Comparison of ENCODE assay signal across 1 cellular context in the genomic region with DNA sequence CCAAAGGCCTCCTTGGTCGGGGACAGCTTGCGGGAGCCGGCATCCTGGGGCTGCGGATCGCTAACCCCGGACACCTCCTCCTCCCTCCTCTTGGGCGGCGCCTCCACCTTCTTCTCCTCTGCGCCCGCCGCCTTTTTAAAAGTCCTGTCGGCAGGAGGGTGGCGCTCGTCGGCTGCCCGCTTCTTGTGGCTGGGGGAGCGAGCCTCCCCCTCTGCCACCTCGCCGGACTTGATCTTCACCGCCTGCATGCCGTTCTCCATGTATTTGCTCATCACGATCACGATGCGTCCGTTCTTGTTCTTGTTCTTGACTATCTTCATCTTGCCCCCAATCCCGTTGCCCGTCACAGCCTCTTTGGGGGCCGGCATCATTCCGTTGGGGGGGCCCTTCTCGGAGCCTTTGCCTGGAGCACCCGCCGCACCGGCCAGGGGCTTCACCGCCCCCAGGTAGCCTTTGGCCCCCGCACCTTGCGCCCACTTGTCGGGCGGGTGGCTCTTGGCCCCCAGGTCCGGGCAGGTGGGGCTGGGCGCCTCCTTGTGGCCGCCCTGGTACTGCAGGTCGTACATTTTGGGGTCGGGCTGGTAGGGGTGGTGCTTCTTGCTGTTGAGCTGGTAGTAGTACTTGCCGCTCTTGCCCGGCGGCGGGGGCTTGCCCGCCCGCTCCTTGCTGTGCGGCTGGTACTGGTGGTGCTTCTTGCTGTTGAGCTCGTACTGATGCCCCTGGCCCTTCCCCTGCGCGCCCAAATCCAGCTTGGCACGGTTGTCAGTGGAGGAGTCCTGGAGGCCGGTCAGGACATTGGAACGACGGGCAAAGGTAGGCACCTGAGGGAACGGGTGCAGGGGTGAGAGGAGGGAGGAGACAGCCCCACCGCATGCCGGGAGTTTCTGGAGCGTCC.
TF ChIP-seq lines count a peak whose summit lies in the region.

No MANE protein-coding gene starts in this region.

TF ChIP-seq in K562, 482 proteins besides CTCF, POLR2A, EP300 and RAD21 (continued from another document and continues in another):
- TF ChIP-seq, protein P1, sequence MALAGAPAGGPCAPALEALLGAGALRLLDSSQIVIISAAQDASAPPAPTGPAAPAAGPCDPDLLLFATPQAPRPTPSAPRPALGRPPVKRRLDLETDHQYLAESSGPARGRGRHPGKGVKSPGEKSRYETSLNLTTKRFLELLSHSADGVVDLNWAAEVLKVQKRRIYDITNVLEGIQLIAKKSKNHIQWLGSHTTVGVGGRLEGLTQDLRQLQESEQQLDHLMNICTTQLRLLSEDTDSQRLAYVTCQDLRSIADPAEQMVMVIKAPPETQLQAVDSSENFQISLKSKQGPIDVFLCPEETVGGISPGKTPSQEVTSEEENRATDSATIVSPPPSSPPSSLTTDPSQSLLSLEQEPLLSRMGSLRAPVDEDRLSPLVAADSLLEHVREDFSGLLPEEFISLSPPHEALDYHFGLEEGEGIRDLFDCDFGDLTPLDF (CRISPR knock-in tag; IDR thresholded peaks at IDR 0.05): peak; percentile 32; the same call in 1 of the 2 replicates
- no peak; the same call in 1 of the 2 replicates for TF ChIP-seq L3MBTL2 (IDR thresholded peaks at IDR 0.05)
- TF ChIP-seq, protein P2, sequence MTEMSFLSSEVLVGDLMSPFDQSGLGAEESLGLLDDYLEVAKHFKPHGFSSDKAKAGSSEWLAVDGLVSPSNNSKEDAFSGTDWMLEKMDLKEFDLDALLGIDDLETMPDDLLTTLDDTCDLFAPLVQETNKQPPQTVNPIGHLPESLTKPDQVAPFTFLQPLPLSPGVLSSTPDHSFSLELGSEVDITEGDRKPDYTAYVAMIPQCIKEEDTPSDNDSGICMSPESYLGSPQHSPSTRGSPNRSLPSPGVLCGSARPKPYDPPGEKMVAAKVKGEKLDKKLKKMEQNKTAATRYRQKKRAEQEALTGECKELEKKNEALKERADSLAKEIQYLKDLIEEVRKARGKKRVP (CRISPR knock-in tag; IDR thresholded peaks at IDR 0.05): no peak
- TF ChIP-seq CBX2 (IDR thresholded peaks at IDR 0.05; ENCODE audit: insufficient read depth, low read length, poor library complexity, severe bottlenecking): no peak
- TF ChIP-seq ZNF444 (CRISPR knock-in tag; IDR thresholded peaks at IDR 0.05): no peak
- TF ChIP-seq STAG1 (CRISPR knock-in tag; IDR thresholded peaks at IDR 0.05; ENCODE audit: borderline replicate concordance): peak; percentile 47; the same call in 1 of the 2 replicates
- TF ChIP-seq DIDO1 (tag; IDR thresholded peaks at IDR 0.05; ENCODE audit: low read depth): no peak
- TF ChIP-seq ZNF232 (CRISPR knock-in tag; IDR thresholded peaks at IDR 0.05): no peak
- TF ChIP-seq POLR2G (IDR thresholded peaks at IDR 0.05; ENCODE audit: low read depth, low read length): peak; percentile 85
- no peak for TF ChIP-seq PHB2 (IDR thresholded peaks at IDR 0.05; ENCODE audit: low read depth)
- no peak for TF ChIP-seq ZNF12 (CRISPR knock-in tag; IDR thresholded peaks at IDR 0.05)
- TF ChIP-seq HNRNPH1 (optimal IDR thresholded peaks at IDR 0.05; ENCODE audit: low read depth, low read length): no peak
- no peak for TF ChIP-seq HMG20B (CRISPR knock-in tag; IDR thresholded peaks at IDR 0.05)
- TF ChIP-seq SIN3A (IDR thresholded peaks at IDR 0.05; ENCODE audit: borderline replicate concordance in 2 of 2, control insufficient read depth in 1 of 2, low read depth in 2 of 2, low read length in 2 of 2): no peak
- no peak for TF ChIP-seq PURB (CRISPR knock-in tag; IDR thresholded peaks at IDR 0.05; ENCODE audit: low read depth)
- TF ChIP-seq, protein P3, sequence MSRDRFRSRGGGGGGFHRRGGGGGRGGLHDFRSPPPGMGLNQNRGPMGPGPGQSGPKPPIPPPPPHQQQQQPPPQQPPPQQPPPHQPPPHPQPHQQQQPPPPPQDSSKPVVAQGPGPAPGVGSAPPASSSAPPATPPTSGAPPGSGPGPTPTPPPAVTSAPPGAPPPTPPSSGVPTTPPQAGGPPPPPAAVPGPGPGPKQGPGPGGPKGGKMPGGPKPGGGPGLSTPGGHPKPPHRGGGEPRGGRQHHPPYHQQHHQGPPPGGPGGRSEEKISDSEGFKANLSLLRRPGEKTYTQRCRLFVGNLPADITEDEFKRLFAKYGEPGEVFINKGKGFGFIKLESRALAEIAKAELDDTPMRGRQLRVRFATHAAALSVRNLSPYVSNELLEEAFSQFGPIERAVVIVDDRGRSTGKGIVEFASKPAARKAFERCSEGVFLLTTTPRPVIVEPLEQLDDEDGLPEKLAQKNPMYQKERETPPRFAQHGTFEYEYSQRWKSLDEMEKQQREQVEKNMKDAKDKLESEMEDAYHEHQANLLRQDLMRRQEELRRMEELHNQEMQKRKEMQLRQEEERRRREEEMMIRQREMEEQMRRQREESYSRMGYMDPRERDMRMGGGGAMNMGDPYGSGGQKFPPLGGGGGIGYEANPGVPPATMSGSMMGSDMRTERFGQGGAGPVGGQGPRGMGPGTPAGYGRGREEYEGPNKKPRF (IDR thresholded peaks at IDR 0.05; ENCODE audit: low read depth, low read length): no peak
- no peak for TF ChIP-seq ZNF197 (CRISPR knock-in tag; IDR thresholded peaks at IDR 0.05; ENCODE audit: low read depth)
- TF ChIP-seq NUFIP1 (IDR thresholded peaks at IDR 0.05; ENCODE audit: partially characterized antibody): no peak
- TF ChIP-seq, protein P4, sequence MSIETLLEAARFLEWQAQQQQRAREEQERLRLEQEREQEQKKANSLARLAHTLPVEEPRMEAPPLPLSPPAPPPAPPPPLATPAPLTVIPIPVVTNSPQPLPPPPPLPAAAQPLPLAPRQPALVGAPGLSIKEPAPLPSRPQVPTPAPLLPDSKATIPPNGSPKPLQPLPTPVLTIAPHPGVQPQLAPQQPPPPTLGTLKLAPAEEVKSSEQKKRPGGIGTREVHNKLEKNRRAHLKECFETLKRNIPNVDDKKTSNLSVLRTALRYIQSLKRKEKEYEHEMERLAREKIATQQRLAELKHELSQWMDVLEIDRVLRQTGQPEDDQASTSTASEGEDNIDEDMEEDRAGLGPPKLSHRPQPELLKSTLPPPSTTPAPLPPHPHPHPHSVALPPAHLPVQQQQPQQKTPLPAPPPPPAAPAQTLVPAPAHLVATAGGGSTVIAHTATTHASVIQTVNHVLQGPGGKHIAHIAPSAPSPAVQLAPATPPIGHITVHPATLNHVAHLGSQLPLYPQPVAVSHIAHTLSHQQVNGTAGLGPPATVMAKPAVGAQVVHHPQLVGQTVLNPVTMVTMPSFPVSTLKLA (conservative IDR thresholded peaks at IDR 0.05): no peak
- TF ChIP-seq, protein P5, sequence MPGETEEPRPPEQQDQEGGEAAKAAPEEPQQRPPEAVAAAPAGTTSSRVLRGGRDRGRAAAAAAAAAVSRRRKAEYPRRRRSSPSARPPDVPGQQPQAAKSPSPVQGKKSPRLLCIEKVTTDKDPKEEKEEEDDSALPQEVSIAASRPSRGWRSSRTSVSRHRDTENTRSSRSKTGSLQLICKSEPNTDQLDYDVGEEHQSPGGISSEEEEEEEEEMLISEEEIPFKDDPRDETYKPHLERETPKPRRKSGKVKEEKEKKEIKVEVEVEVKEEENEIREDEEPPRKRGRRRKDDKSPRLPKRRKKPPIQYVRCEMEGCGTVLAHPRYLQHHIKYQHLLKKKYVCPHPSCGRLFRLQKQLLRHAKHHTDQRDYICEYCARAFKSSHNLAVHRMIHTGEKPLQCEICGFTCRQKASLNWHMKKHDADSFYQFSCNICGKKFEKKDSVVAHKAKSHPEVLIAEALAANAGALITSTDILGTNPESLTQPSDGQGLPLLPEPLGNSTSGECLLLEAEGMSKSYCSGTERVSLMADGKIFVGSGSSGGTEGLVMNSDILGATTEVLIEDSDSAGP (CRISPR knock-in tag; IDR thresholded peaks at IDR 0.05): no peak
- no peak for TF ChIP-seq ZNF766 (CRISPR knock-in tag; conservative IDR thresholded peaks at IDR 0.05)
- 0 out of 2 replicates have a peak, but pooled peaks have one; percentile 19 for TF ChIP-seq BHLHE40 (IDR thresholded peaks at IDR 0.05; ENCODE audit: low read length)
- no peak for TF ChIP-seq ZNF274 (IDR thresholded peaks at IDR 0.05; ENCODE audit: borderline replicate concordance, low read depth, low read length)
- TF ChIP-seq PRPF4 (IDR thresholded peaks at IDR 0.05; ENCODE audit: insufficient read depth, low read depth, low read length, poor library complexity, severe bottlenecking): peak; percentile 15
- TF ChIP-seq PCBP2 (IDR thresholded peaks at IDR 0.05; ENCODE audit: low read depth, low read length, poor library complexity, severe bottlenecking): no peak
- no peak for TF ChIP-seq CHD4 (IDR thresholded peaks at IDR 0.05; ENCODE audit: insufficient read depth, insufficient replicate concordance, low read depth, low read length, poor library complexity, severe bottlenecking)
- no peak for TF ChIP-seq BCL6 (CRISPR knock-in tag; IDR thresholded peaks at IDR 0.05)
- no peak for TF ChIP-seq TFAM (CRISPR knock-in tag; conservative IDR thresholded peaks at IDR 0.05)
- TF ChIP-seq, protein P6, sequence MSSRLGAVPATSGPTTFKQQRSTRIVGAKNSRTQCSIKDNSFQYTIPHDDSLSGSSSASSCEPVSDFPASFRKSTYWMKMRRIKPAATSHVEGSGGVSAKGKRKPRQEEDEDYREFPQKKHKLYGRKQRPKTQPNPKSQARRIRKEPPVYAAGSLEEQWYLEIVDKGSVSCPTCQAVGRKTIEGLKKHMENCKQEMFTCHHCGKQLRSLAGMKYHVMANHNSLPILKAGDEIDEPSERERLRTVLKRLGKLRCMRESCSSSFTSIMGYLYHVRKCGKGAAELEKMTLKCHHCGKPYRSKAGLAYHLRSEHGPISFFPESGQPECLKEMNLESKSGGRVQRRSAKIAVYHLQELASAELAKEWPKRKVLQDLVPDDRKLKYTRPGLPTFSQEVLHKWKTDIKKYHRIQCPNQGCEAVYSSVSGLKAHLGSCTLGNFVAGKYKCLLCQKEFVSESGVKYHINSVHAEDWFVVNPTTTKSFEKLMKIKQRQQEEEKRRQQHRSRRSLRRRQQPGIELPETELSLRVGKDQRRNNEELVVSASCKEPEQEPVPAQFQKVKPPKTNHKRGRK (tag; IDR thresholded peaks at IDR 0.05): no peak
- TF ChIP-seq, protein P7, sequence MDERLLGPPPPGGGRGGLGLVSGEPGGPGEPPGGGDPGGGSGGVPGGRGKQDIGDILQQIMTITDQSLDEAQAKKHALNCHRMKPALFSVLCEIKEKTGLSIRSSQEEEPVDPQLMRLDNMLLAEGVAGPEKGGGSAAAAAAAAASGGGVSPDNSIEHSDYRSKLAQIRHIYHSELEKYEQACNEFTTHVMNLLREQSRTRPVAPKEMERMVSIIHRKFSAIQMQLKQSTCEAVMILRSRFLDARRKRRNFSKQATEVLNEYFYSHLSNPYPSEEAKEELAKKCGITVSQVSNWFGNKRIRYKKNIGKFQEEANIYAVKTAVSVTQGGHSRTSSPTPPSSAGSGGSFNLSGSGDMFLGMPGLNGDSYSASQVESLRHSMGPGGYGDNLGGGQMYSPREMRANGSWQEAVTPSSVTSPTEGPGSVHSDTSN (CRISPR knock-in tag; IDR thresholded peaks at IDR 0.05; ENCODE audit: low read depth): no peak
- TF ChIP-seq, protein P7 (tag; conservative IDR thresholded peaks at IDR 0.05; ENCODE audit: low read depth): no peak
- TF ChIP-seq PHTF2 (CRISPR knock-in tag; IDR thresholded peaks at IDR 0.05): no peak
- TF ChIP-seq RBFOX2 (IDR thresholded peaks at IDR 0.05; ENCODE audit: low read depth, low read length): peak; percentile 83
- TF ChIP-seq NFXL1 (CRISPR knock-in tag; IDR thresholded peaks at IDR 0.05): no peak
- TF ChIP-seq, protein P8, sequence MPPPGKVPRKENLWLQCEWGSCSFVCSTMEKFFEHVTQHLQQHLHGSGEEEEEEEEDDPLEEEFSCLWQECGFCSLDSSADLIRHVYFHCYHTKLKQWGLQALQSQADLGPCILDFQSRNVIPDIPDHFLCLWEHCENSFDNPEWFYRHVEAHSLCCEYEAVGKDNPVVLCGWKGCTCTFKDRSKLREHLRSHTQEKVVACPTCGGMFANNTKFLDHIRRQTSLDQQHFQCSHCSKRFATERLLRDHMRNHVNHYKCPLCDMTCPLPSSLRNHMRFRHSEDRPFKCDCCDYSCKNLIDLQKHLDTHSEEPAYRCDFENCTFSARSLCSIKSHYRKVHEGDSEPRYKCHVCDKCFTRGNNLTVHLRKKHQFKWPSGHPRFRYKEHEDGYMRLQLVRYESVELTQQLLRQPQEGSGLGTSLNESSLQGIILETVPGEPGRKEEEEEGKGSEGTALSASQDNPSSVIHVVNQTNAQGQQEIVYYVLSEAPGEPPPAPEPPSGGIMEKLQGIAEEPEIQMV (tag; conservative IDR thresholded peaks at IDR 0.05; ENCODE audit: low read depth): no peak
- TF ChIP-seq, protein P9, sequence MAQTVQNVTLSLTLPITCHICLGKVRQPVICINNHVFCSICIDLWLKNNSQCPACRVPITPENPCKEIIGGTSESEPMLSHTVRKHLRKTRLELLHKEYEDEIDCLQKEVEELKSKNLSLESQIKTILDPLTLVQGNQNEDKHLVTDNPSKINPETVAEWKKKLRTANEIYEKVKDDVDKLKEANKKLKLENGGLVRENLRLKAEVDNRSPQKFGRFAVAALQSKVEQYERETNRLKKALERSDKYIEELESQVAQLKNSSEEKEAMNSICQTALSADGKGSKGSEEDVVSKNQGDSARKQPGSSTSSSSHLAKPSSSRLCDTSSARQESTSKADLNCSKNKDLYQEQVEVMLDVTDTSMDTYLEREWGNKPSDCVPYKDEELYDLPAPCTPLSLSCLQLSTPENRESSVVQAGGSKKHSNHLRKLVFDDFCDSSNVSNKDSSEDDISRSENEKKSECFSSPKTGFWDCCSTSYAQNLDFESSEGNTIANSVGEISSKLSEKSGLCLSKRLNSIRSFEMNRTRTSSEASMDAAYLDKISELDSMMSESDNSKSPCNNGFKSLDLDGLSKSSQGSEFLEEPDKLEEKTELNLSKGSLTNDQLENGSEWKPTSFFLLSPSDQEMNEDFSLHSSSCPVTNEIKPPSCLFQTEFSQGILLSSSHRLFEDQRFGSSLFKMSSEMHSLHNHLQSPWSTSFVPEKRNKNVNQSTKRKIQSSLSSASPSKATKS (CRISPR knock-in tag; IDR thresholded peaks at IDR 0.05): no peak
- no peak for TF ChIP-seq SAFB (IDR thresholded peaks at IDR 0.05; ENCODE audit: borderline replicate concordance, low read depth, low read length)
- TF ChIP-seq, protein P10, sequence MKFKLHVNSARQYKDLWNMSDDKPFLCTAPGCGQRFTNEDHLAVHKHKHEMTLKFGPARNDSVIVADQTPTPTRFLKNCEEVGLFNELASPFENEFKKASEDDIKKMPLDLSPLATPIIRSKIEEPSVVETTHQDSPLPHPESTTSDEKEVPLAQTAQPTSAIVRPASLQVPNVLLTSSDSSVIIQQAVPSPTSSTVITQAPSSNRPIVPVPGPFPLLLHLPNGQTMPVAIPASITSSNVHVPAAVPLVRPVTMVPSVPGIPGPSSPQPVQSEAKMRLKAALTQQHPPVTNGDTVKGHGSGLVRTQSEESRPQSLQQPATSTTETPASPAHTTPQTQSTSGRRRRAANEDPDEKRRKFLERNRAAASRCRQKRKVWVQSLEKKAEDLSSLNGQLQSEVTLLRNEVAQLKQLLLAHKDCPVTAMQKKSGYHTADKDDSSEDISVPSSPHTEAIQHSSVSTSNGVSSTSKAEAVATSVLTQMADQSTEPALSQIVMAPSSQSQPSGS (CRISPR knock-in tag; IDR thresholded peaks at IDR 0.05): no peak
